13 cellular contexts compared by ENCODE assay signal in genomic region chr3:127911421-127911931, GRCh38. TPM values are rescaled to one million over a fixed set of nuclear protein-coding genes. Genes with fewer than 3 reads are reported as not detected.
A peak's percentile ranks its signal among the peaks of the same experiment; 100 is the strongest.
DNase-seq lines count a peak whose midpoint lies in the region; ATAC-seq, FAIRE-seq and TF ChIP-seq lines count a peak whose summit lies in the region.
"Had no signal": no experiment of that assay in that cellular context is flagged by ENCODE, and none has a peak within 500 bp of the region (broad histone marks: within the 10 kb centered on the region; RNA-seq: fewer than 3 reads in every experiment).

No MANE protein-coding gene starts in this region.

- POLR2A ChIA-PET in IMR-90 (lab: Charles Lee; ENCODE audit: unreplicated experiment), result no interaction called here

- H3K27me3 ChIP-seq in IMR-90 (ENCODE audit: control insufficient read depth, insufficient read depth, low read length), result peaks cover 57% of the 10 kb centered on the region
- H3K27me3 ChIP-seq in small intestine (ENCODE audit: control insufficient read depth in 2 of 2, insufficient read depth in 2 of 2, low read length in 2 of 2), result no peaks in the 10 kb centered on the region

- no peak for FAIRE-seq in small intestine (lab: Jason Lieb, UNC)
- FAIRE-seq in GM12891 (lab: Jason Lieb, UNC), result no peak

- TF ChIP-seq POLR2A in IMR-90 (IDR thresholded peaks at IDR 0.05; ENCODE audit: low read depth, low read length) (no peak), GM12891 (IDR thresholded peaks at IDR 0.05; ENCODE audit: low read depth, low read length) (no peak)

- dilution Hi-C loops in IMR-90 (cut with HindIII; ENCODE audit: low sequenced_read_pairs, unreplicated experiment), result no loop called here

- no peak overlapping the region for H2BK15ac ChIP-seq in IMR-90 (ENCODE audit: low read depth, low read length)

- H3K9me3 ChIP-seq in IMR-90 (ENCODE audit: control insufficient read depth, insufficient read depth, low read length) (peaks cover 13% of the 10 kb centered on the region), small intestine (ENCODE audit: control insufficient read depth, low read depth) (no peaks in the 10 kb centered on the region)

- H3K36me3 ChIP-seq in IMR-90 (ENCODE audit: control insufficient read depth, insufficient read depth, low read length), result no peaks in the 10 kb centered on the region
- H3K36me3 ChIP-seq in small intestine (ENCODE audit: control insufficient read depth in 2 of 2, insufficient read depth in 2 of 2, low read length in 2 of 2), result no peaks in the 10 kb centered on the region

- no peak overlapping the region for H3K23ac ChIP-seq in IMR-90 (ENCODE audit: low read depth, low read length)

- H3K27ac ChIP-seq in IMR-90 (ENCODE audit: insufficient read depth, low read length) (no peak overlapping the region), small intestine (ENCODE audit: low read depth in 1 of 2, low read length in 1 of 2) (no peak overlapping the region)
- H3K27ac ChIP-seq: C4-2B had no signal

- no peak overlapping the region for H2BK5ac ChIP-seq in IMR-90 (ENCODE audit: low read depth, low read length, poor library complexity, severe bottlenecking)

- H2BK120ac ChIP-seq in IMR-90 (ENCODE audit: low read depth, low read length), result no peak overlapping the region

- H4K8ac ChIP-seq in IMR-90 (ENCODE audit: low read depth in 2 of 2, low read length in 2 of 2), result no peak overlapping the region

- no peak overlapping the region for H3K4me2 ChIP-seq in IMR-90 (ENCODE audit: low read depth, low read length)

- BruUV-seq in IMR-90 (replicated peaks; lab: Mats Ljungman, UMichigan), result no TSS peak

- H2BK20ac ChIP-seq in IMR-90 (ENCODE audit: low read depth, low read length), result no peak overlapping the region

- no peak overlapping the region for H4K5ac ChIP-seq in IMR-90 (ENCODE audit: low read depth, low read length)

- 0% methylated on average over 1 of the region's 8 CpGs; no CpG with 5 or more reads in 1 of the 2 experiments for WGBS in IMR-90 (ENCODE audit: extremely low coverage in 2 of 2, insufficient read length in 1 of 2), 2 experiments
- WGBS in small intestine, 3 donors, result 32 to 35% (median 35%) methylated on average over 8 of the region's 8 CpGs

- no peaks in the 10 kb centered on the region for H4K20me1 ChIP-seq in IMR-90 (ENCODE audit: insufficient read depth, low read length)

- TF ChIP-seq RAD21 in IMR-90 (IDR thresholded peaks at IDR 0.05; ENCODE audit: low read length), result no peak

- no peak overlapping the region for H3K18ac ChIP-seq in IMR-90 (ENCODE audit: low read depth, low read length)

- no peak overlapping the region for H3K4ac ChIP-seq in IMR-90 (ENCODE audit: low read depth, low read length)

- no peak overlapping the region for H2AK5ac ChIP-seq in IMR-90 (ENCODE audit: low read depth, low read length)

- DNase-seq in IMR-90, result no peak
- DNase-seq in chondrocyte (ENCODE audit: low spot score), result no peak
- no peak for DNase-seq in left colon
- peak; percentile 29 for DNase-seq in small intestine
- no peak for DNase-seq in NCI-H345 treated with DMSO at 0.1 percent for 48 hours (lab: John Stamatoyannopoulos, UW; ENCODE audit: unreplicated experiment)
- no peak for DNase-seq in GM12891 (ENCODE audit: insufficient read length, low spot score)
- DNase-seq: activated naive CD4-positive, alpha-beta T cell treated with anti-CD3 and anti-CD28 coated beads for 36 hours; cortex of kidney; NCI-H187 treated with DMSO at 0.1 percent for 48 hours had no signal

- no peaks in the 10 kb centered on the region for H3K27me3 Mint-ChIP-seq in chondrocyte (ENCODE audit: low read depth)

- H3K14ac ChIP-seq in IMR-90 (replicated peaks; ENCODE audit: low read depth, low read length), result no peak overlapping the region

- in situ Hi-C loops in IMR-90 (cut with MboI; ENCODE audit: low sequenced_read_pairs), result no loop called here

- H3K36me3 Mint-ChIP-seq in chondrocyte (ENCODE audit: low read depth), result no peaks in the 10 kb centered on the region

- peak overlapping the region; percentile 19 for H3K27ac Mint-ChIP-seq in chondrocyte (ENCODE audit: unreplicated experiment)
- H3K27ac Mint-ChIP-seq: activated naive CD4-positive, alpha-beta T cell treated with anti-CD3 and anti-CD28 coated beads for 36 hours had no signal

- H2AFZ ChIP-seq in IMR-90 (replicated peaks; ENCODE audit: low read length, poor library complexity), result peak overlapping the region; percentile 14

- ATAC-seq in IMR-90 (ENCODE audit: low read depth) (no peak), left colon (peak; percentile 38), GM21390 (IDR thresholded peaks at IDR 0.05; ENCODE audit: unreplicated experiment) (no peak), HG03565 (IDR thresholded peaks at IDR 0.05; ENCODE audit: unreplicated experiment) (no peak)

- no peaks in the 10 kb centered on the region for H3K79me1 ChIP-seq in IMR-90 (ENCODE audit: low read depth in 1 of 2, low read length in 2 of 2)

- no peaks in the 10 kb centered on the region for H3K9me1 ChIP-seq in IMR-90 (ENCODE audit: insufficient read depth, low read length)

- no peaks in the 10 kb centered on the region for H3K9me3 Mint-ChIP-seq in chondrocyte (ENCODE audit: low read depth)
- H3K9me3 Mint-ChIP-seq: activated naive CD4-positive, alpha-beta T cell treated with anti-CD3 and anti-CD28 coated beads for 36 hours had no signal

- no peak overlapping the region for H3K4me3 Mint-ChIP-seq in chondrocyte (ENCODE audit: unreplicated experiment)
- H3K4me3 Mint-ChIP-seq: activated naive CD4-positive, alpha-beta T cell treated with anti-CD3 and anti-CD28 coated beads for 36 hours had no signal

- no peak overlapping the region for H4K91ac ChIP-seq in IMR-90 (ENCODE audit: insufficient read depth, low read depth, low read length)

- no peak overlapping the region for H3K4me3 ChIP-seq in IMR-90 (ENCODE audit: insufficient read depth, low read depth, low read length)
- H3K4me3 ChIP-seq in small intestine (ENCODE audit: low read depth in 1 of 2, low read length in 2 of 2), result no peak overlapping the region

- H3K4me1 ChIP-seq in IMR-90 (ENCODE audit: control insufficient read depth, insufficient read depth, low read length), result no peaks in the 10 kb centered on the region
- no peaks in the 10 kb centered on the region for H3K4me1 ChIP-seq in small intestine (ENCODE audit: control insufficient read depth in 2 of 2, insufficient read depth in 1 of 2, low read depth in 1 of 2, low read length in 1 of 2)

- no peak for TF ChIP-seq CTCF in IMR-90 (conservative IDR thresholded peaks at IDR 0.05; ENCODE audit: low read depth, low read length)
- TF ChIP-seq CTCF in chondrocyte (IDR thresholded peaks at IDR 0.05), result no peak

- CTCF ChIA-PET in IMR-90 (lab: Yijun Ruan, JAX), result interaction anchor here (0.6 to 1.1 kb wide), 2 partner anchors 17 to 327 kb away, joined by 3 to 4 read pairs; no protein-coding TSS in a partner anchor

- H3K9ac ChIP-seq in IMR-90 (ENCODE audit: low read depth, low read length), result no peak overlapping the region

- H3K56ac ChIP-seq in IMR-90 (ENCODE audit: extremely low read depth, insufficient read depth, low read length), result no peak overlapping the region

- intact Hi-C loops in IMR-90 (cut with micrococcal nuclease), result no loop called here
- intact Hi-C loops in left colon (cut with DNase I, micrococcal nuclease), result no loop called here

- no peak overlapping the region for H2AK9ac ChIP-seq in IMR-90 (replicated peaks; ENCODE audit: low read depth, low read length, poor library complexity)

- peaks cover 18% of the 10 kb centered on the region for H3K4me1 Mint-ChIP-seq in chondrocyte (ENCODE audit: low read depth)

TF ChIP-seq in IMR-90, 13 proteins besides CTCF, POLR2A, EP300 and RAD21:
- no peak for TF ChIP-seq MAZ (IDR thresholded peaks at IDR 0.05; ENCODE audit: borderline replicate concordance, low read depth, low read length)
- no peak for TF ChIP-seq CEBPB (IDR thresholded peaks at IDR 0.05; ENCODE audit: low read depth, low read length)
- TF ChIP-seq, protein P1, sequence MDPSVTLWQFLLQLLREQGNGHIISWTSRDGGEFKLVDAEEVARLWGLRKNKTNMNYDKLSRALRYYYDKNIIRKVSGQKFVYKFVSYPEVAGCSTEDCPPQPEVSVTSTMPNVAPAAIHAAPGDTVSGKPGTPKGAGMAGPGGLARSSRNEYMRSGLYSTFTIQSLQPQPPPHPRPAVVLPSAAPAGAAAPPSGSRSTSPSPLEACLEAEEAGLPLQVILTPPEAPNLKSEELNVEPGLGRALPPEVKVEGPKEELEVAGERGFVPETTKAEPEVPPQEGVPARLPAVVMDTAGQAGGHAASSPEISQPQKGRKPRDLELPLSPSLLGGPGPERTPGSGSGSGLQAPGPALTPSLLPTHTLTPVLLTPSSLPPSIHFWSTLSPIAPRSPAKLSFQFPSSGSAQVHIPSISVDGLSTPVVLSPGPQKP (IDR thresholded peaks at IDR 0.05; ENCODE audit: borderline replicate concordance, low read depth, low read length), result no peak
- TF ChIP-seq RCOR1 (IDR thresholded peaks at IDR 0.05; ENCODE audit: insufficient replicate concordance, low read length), result no peak
- TF ChIP-seq RFX5 (IDR thresholded peaks at IDR 0.05; ENCODE audit: low read depth, low read length), result no peak
- TF ChIP-seq MXI1 (IDR thresholded peaks at IDR 0.05; ENCODE audit: borderline replicate concordance, low read depth, low read length), result no peak
TF ChIP-seq in IMR-90: peak in this region for 0.

TF ChIP-seq in GM12891, 5 proteins besides CTCF, POLR2A, EP300 and RAD21:
- no peak for TF ChIP-seq PAX5 (IDR thresholded peaks at IDR 0.05; ENCODE audit: insufficient read depth, low read length, severe bottlenecking)
- TF ChIP-seq POLR2AphosphoS5 (IDR thresholded peaks at IDR 0.05; ENCODE audit: low read depth, low read length), result no peak
- TF ChIP-seq TAF1 (IDR thresholded peaks at IDR 0.05; ENCODE audit: low read depth, low read length), result no peak
- no peak for TF ChIP-seq SPI1 (IDR thresholded peaks at IDR 0.05; ENCODE audit: low read depth, low read length)
- TF ChIP-seq POU2F2 (IDR thresholded peaks at IDR 0.05; ENCODE audit: low read depth, low read length), result no peak

RNA-seq across cellular contexts. Expression of gene KBTBD12, which starts 3.6 kb away (rescaled TPM):
- total RNA-seq in IMR-90 (2012; rRNA removed) (not detected in 2 replicates), chondrocyte (not detected in 3 replicates), left colon (1 to 10 TPM; 3.8 to 4.6 TPM)
- polyA plus RNA-seq in IMR-90 (2012; rRNA removed) (not detected in 2 replicates), small intestine (1 to 10 TPM in 2 of 3 donors, under 1 TPM in 1; 0.30 to 3.6 (median 1.6) TPM)
- not detected in 2 replicates for polyA plus RNA-seq in IMR-90 (2012; cell fraction: cytosol; rRNA removed)
- polyA plus RNA-seq in IMR-90 (2012; cell fraction: nucleus; rRNA removed; ENCODE audit: low replicate concordance), result not detected in 2 replicates
- polyA plus RNA-seq in GM12891 (2012; ENCODE audit: low read depth, missing spikeins), result 0.13 TPM
- total RNA-seq: activated naive CD4-positive, alpha-beta T cell treated with anti-CD3 and anti-CD28 coated beads for 36 hours; T-helper 2 cell treated with Interferon-gamma antibody and Interleukin-4, amounts not matched to agents 100 ng/mL and 5 ng/mL, for 36 hours had no signal
